Comparison of ENCODE assay signal across 8 cellular contexts in the genomic region with DNA sequence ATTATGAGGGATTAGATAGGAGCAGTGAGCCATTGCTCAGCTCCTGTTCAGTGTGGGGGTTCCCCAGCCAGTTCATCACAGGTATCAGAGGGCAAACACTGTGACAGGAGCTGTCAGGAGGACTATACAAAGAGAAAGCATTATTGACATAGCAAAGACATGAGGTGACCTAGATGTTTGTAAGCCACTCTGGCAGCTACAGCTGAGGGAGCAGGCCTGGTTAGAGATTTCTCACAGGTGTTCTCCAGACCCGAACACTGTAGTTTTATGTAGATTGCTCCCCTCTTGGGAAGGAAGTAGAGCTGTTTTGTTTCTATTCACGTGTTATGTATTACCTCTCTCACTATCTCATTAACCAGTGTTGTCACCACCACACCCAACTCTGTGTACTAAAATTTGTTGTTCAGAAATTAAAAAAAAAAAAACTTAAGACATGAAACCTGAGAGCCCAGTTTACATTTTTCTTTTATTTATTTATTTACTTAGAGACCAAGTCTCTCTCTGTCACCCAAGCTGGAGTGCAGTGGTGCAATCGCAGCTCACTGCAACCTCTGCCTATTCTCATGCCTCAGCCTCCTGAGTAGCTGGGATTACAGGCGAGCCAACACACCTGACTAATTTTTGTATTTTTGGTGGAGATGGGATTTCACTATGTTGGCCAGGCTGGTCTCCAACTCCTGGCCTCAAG.
DNase-seq lines count a peak whose midpoint lies in the region; ATAC-seq, FAIRE-seq and TF ChIP-seq lines count a peak whose summit lies in the region.

No MANE protein-coding gene starts in this region.

- H3K9me3 ChIP-seq in CD4-positive, alpha-beta T cell (ENCODE audit: control insufficient read depth, low read length) = no peaks in the 10 kb centered on the region
- H3K9me3 ChIP-seq in kidney (ENCODE audit: control insufficient read depth in 1 of 2, low read length in 2 of 2) = no peaks in the 10 kb centered on the region

- H3K36me3 Mint-ChIP-seq in CD4-positive, alpha-beta T cell (ENCODE audit: low read depth) = peaks cover 5% of the 10 kb centered on the region
- H3K36me3 Mint-ChIP-seq in activated CD4-positive, alpha-beta T cell treated with anti-CD3 and anti-CD28 coated beads, Interleukin-2, amount 10 ng/mL, durations not matched to agents 24 days and 14 days (ENCODE audit: low read depth) = peaks cover 5% of the 10 kb centered on the region
- H3K36me3 Mint-ChIP-seq in immature natural killer cell = no peaks in the 10 kb centered on the region

- no peaks in the 10 kb centered on the region for H3K27me3 Mint-ChIP-seq in CD4-positive, alpha-beta T cell
- H3K27me3 Mint-ChIP-seq in activated CD4-positive, alpha-beta T cell treated with anti-CD3 and anti-CD28 coated beads, Interleukin-2, amount 10 ng/mL, durations not matched to agents 24 days and 14 days = no peaks in the 10 kb centered on the region
- peaks cover 0 to 2% (median 0%) of the 10 kb centered on the region in 3 donors for H3K27me3 Mint-ChIP-seq in immature natural killer cell (ENCODE audit: low read depth in 3 of 3)
- H3K27me3 Mint-ChIP-seq in stimulated activated naive CD8-positive, alpha-beta T cell treated with anti-CD3 and anti-CD28 coated beads, Interleukin-15, amount 100 ng/mL, for 72 hours = no peaks in the 10 kb centered on the region

- H3K36me3 ChIP-seq in kidney (ENCODE audit: control insufficient read depth in 1 of 2, insufficient read depth in 2 of 2, low read length in 2 of 2) = no peaks in the 10 kb centered on the region

- peak overlapping the region; percentile 73 for H3K4me3 Mint-ChIP-seq in CD4-positive, alpha-beta T cell
- H3K4me3 Mint-ChIP-seq in activated CD4-positive, alpha-beta T cell treated with anti-CD3 and anti-CD28 coated beads, Interleukin-2, amount 10 ng/mL, durations not matched to agents 24 days and 14 days = peak overlapping the region; percentile 46
- H3K4me3 Mint-ChIP-seq in immature natural killer cell = peak overlapping the region; percentile 62 to 78 (median 74)
- H3K4me3 Mint-ChIP-seq in stimulated activated naive CD8-positive, alpha-beta T cell treated with anti-CD3 and anti-CD28 coated beads, Interleukin-15, amount 100 ng/mL, for 72 hours = peak overlapping the region; percentile 1 to 35

- H3K4me1 Mint-ChIP-seq in CD4-positive, alpha-beta T cell (ENCODE audit: low read depth) = peaks cover 64% of the 10 kb centered on the region
- H3K4me1 Mint-ChIP-seq in activated CD4-positive, alpha-beta T cell treated with anti-CD3 and anti-CD28 coated beads, Interleukin-2, amount 10 ng/mL, durations not matched to agents 24 days and 14 days = peaks cover 25% of the 10 kb centered on the region
- peaks cover 35 to 61% of the 10 kb centered on the region in 2 donors for H3K4me1 Mint-ChIP-seq in immature natural killer cell
- H3K4me1 Mint-ChIP-seq in stimulated activated naive CD8-positive, alpha-beta T cell treated with anti-CD3 and anti-CD28 coated beads, Interleukin-15, amount 100 ng/mL, for 72 hours = peaks cover 41% of the 10 kb centered on the region

- H3K9ac ChIP-seq in kidney (ENCODE audit: low read length in 2 of 2) = no peak overlapping the region

- H3K27ac ChIP-seq in CD4-positive, alpha-beta T cell (ENCODE audit: low read depth, low read length) = peak overlapping the region; percentile 2
- H3K27ac ChIP-seq in kidney (ENCODE audit: low read depth in 2 of 2, low read length in 2 of 2) = no peak overlapping the region

- CTCF ChIA-PET in CD4-positive, alpha-beta T cell (lab: Charles Lee) = interaction anchor here (0.9 to 4.8 kb wide), 4 partner anchors 14 to 224 kb away, joined by 3 to 19 read pairs (median 4); no protein-coding TSS in a partner anchor

- intact Hi-C loops in CD4-positive, alpha-beta T cell (cut with DNase I, micrococcal nuclease) = loop anchor here (1.0 to 5.0 kb wide), 7 partner anchors 17 to 444 kb away; partner anchors contain the start of gene TRIP4 (in 1 of the 2)
- intact Hi-C loops in activated CD4-positive, alpha-beta T cell treated with anti-CD3 and anti-CD28 coated beads, Interleukin-2, amount 10 ng/mL, durations not matched to agents 24 days and 14 days (cut with micrococcal nuclease) = loop anchor here (2.0 to 5.0 kb wide), 2 partner anchors 17 to 224 kb away; no protein-coding TSS in a partner anchor
- intact Hi-C loops in kidney (cut with DNase I) = no loop called here

- POLR2A ChIA-PET in CD4-positive, alpha-beta T cell (lab: Charles Lee) = interaction anchor here (0.6 to 3.9 kb wide), 19 partner anchors 9 to 1753 kb away, joined by 3 to 22 read pairs (median 6); partner anchors contain the start of genes TRIP4 and ZNF609

- peak; percentile 92 for ATAC-seq in CD4-positive, alpha-beta T cell (ENCODE audit: poor library complexity)
- ATAC-seq in GM19468 (IDR thresholded peaks at IDR 0.05; ENCODE audit: extremely low read depth, unreplicated experiment) (peak; percentile 75), HG03571 (IDR thresholded peaks at IDR 0.05; ENCODE audit: unreplicated experiment) (peak; percentile 74)
- peak; percentile 98 for ATAC-seq in stimulated activated naive CD8-positive, alpha-beta T cell treated with anti-CD3 and anti-CD28 coated beads, Interleukin-15, amount 100 ng/mL, for 72 hours

- no peak overlapping the region for H3K4me3 ChIP-seq in kidney (ENCODE audit: low read length in 2 of 2)

- H3K9me3 Mint-ChIP-seq in CD4-positive, alpha-beta T cell = no peaks in the 10 kb centered on the region
- H3K9me3 Mint-ChIP-seq in activated CD4-positive, alpha-beta T cell treated with anti-CD3 and anti-CD28 coated beads, Interleukin-2, amount 10 ng/mL, durations not matched to agents 24 days and 14 days = no peaks in the 10 kb centered on the region
- H3K9me3 Mint-ChIP-seq in immature natural killer cell = no peaks in the 10 kb centered on the region
- no peaks in the 10 kb centered on the region for H3K9me3 Mint-ChIP-seq in stimulated activated naive CD8-positive, alpha-beta T cell treated with anti-CD3 and anti-CD28 coated beads, Interleukin-15, amount 100 ng/mL, for 72 hours

- peak in 9 of 10 experiments; percentile 9 to 37 (median 20) for DNase-seq in CD4-positive, alpha-beta T cell
- peak; percentile 79 for DNase-seq in activated CD4-positive, alpha-beta T cell treated with anti-CD3 and anti-CD28 coated beads, Interleukin-2, amount 10 ng/mL, durations not matched to agents 24 days and 14 days
- DNase-seq in immature natural killer cell (peak in 2 of 3 donors; percentile 17 to 27), kidney (no peak), mucosa of gallbladder (ENCODE audit: low spot score) (no peak)
- peak; percentile 19 to 35 for DNase-seq in stimulated activated naive CD8-positive, alpha-beta T cell treated with anti-CD3 and anti-CD28 coated beads, Interleukin-15, amount 100 ng/mL, for 72 hours

- peaks cover 0 to 2% of the 10 kb centered on the region in 2 donors for H3K4me1 ChIP-seq in kidney (ENCODE audit: control insufficient read depth in 1 of 2, insufficient read depth in 1 of 2, low read depth in 1 of 2, low read length in 2 of 2)

- FAIRE-seq in kidney (lab: Jason Lieb, UNC) = no peak

- H3K27ac Mint-ChIP-seq in CD4-positive, alpha-beta T cell = peak overlapping the region; percentile 82
- peak overlapping the region; percentile 70 for H3K27ac Mint-ChIP-seq in activated CD4-positive, alpha-beta T cell treated with anti-CD3 and anti-CD28 coated beads, Interleukin-2, amount 10 ng/mL, durations not matched to agents 24 days and 14 days
- H3K27ac Mint-ChIP-seq in immature natural killer cell = peak overlapping the region; percentile 80 to 91 (median 87)
- peak overlapping the region; percentile 20 to 60 for H3K27ac Mint-ChIP-seq in stimulated activated naive CD8-positive, alpha-beta T cell treated with anti-CD3 and anti-CD28 coated beads, Interleukin-15, amount 100 ng/mL, for 72 hours

- H3K27me3 ChIP-seq in CD4-positive, alpha-beta T cell (ENCODE audit: control insufficient read depth, insufficient read depth, low read length) = no peaks in the 10 kb centered on the region

- TF ChIP-seq CTCF in CD4-positive, alpha-beta T cell (IDR thresholded peaks at IDR 0.05) = no peak
- no peak for TF ChIP-seq CTCF in kidney (IDR thresholded peaks at IDR 0.05; ENCODE audit: borderline replicate concordance, extremely low read depth, insufficient read depth)

Comparison
In these comparisons a context has a peak if more than half of its experiments do, and no peak if none do; other contexts are left out.
1. DNase-seq: peak in CD4-positive, alpha-beta T cell (9 of 10), activated CD4-positive, alpha-beta T cell treated with anti-CD3 and anti-CD28 coated beads, Interleukin-2, amount 10 ng/mL, durations not matched to agents 24 days and 14 days (single experiment), immature natural killer cell (2 of 3) and stimulated activated naive CD8-positive, alpha-beta T cell treated with anti-CD3 and anti-CD28 coated beads, Interleukin-15, amount 100 ng/mL, for 72 hours (2 of 2); none in kidney (single experiment) and mucosa of gallbladder (single experiment).
2. H3K4me3 Mint-ChIP-seq: peak in every context shown above with its lines; median percentile 74 in immature natural killer cell; 73 in CD4-positive, alpha-beta T cell; 46 in activated CD4-positive, alpha-beta T cell treated with anti-CD3 and anti-CD28 coated beads, Interleukin-2, amount 10 ng/mL, durations not matched to agents 24 days and 14 days; 18 in stimulated activated naive CD8-positive, alpha-beta T cell treated with anti-CD3 and anti-CD28 coated beads, Interleukin-15, amount 100 ng/mL, for 72 hours.
3. Peak in every context shown above with its lines, with median percentiles within 50 percentile points of each other: ATAC-seq and H3K27ac Mint-ChIP-seq.